8 cellular contexts compared by ENCODE assay signal in genomic region chr16:50680907-50681885, GRCh38. TPM values are rescaled to one million over a fixed set of nuclear protein-coding genes. Genes with fewer than 3 reads are reported as not detected.
DNase-seq lines count a peak whose midpoint lies in the region; ATAC-seq lines count a peak whose summit lies in the region.

Gene SNX20 (minus strand): TSS chr16:50681312. CDS start chr16:50677526, 3,786 bp downstream.

- no peaks in the 10 kb centered on the region for H3K9me3 ChIP-seq in mononuclear cell (ENCODE audit: low read depth, low read length)

- DNase-seq in GF-D8 (lab: John Stamatoyannopoulos, UW) (peak; percentile 75), NCI-H2171 treated with DMSO at 0.1 percent for 48 hours (lab: John Stamatoyannopoulos, UW) (peak; percentile 90), activated T-helper 1 cell treated with Interleukin-2 at 50 U/mL for 16 hours (ENCODE audit: low read depth) (peak; percentile 52), SKM-1 treated with dmso at 0.1 percent for 144 hours (lab: John Stamatoyannopoulos, UW; ENCODE audit: unreplicated experiment) (no peak), D341Med (ENCODE audit: low spot score) (no peak), SW 1271 (lab: John Stamatoyannopoulos, UW) (no peak)

- H3K27me3 ChIP-seq in mononuclear cell (ENCODE audit: insufficient read depth, low read length): no peaks in the 10 kb centered on the region

- ATAC-seq in GM21576 (IDR thresholded peaks at IDR 0.05; ENCODE audit: unreplicated experiment): peak; percentile 56

- H3K4me1 ChIP-seq in mononuclear cell (ENCODE audit: insufficient read depth, low read length): peaks cover 90% of the 10 kb centered on the region

- peak within 1 kb of the TSS; percentile 77 for H3K4me3 ChIP-seq in mononuclear cell (ENCODE audit: low read length)

RNA-seq across cellular contexts. Expression of gene SNX20, which starts in this region (rescaled TPM):
- total RNA-seq in mononuclear cell: 24.3 TPM

Comparison
In these comparisons a context has a peak if more than half of its experiments do, and no peak if none do; other contexts are left out.
1. DNase-seq: peak in GF-D8 (single experiment), NCI-H2171 treated with DMSO at 0.1 percent for 48 hours (single experiment) and activated T-helper 1 cell treated with Interleukin-2 at 50 U/mL for 16 hours (single experiment); none in SKM-1 treated with dmso at 0.1 percent for 144 hours (single experiment), D341Med (single experiment) and SW 1271 (0 of 2).